In genomic region chr20:46132705-46133120, GRCh38 we compare ENCODE assay signal across 2 cellular contexts.
TF ChIP-seq lines count a peak whose summit lies in the region.

No MANE protein-coding gene starts in this region.

TF ChIP-seq in HCT116, 20 proteins besides CTCF, POLR2A, EP300 and RAD21 (continued from another document):
- TF ChIP-seq YY1 (IDR thresholded peaks at IDR 0.05; ENCODE audit: extremely low read depth, insufficient replicate concordance, low read depth, low read length) (no peak), SIN3A (IDR thresholded peaks at IDR 0.05; ENCODE audit: low read depth) (no peak)
TF ChIP-seq in HCT116: peak in this region for 0.

TF ChIP-seq in liver, 16 proteins besides CTCF, POLR2A, EP300 and RAD21 (continued from another document):
- TF ChIP-seq EGR1 (IDR thresholded peaks at IDR 0.05; ENCODE audit: low read depth in 2 of 2) (no peak), FOXA2 (IDR thresholded peaks at IDR 0.05) (no peak), MAX (IDR thresholded peaks at IDR 0.05) (no peak), REST (IDR thresholded peaks at IDR 0.05) (no peak)
